ENCODE assay signal across 18 cellular contexts in genomic region chr6:30543824-30544223, GRCh38. TPM values are rescaled to one million over a fixed set of nuclear protein-coding genes. Genes with fewer than 3 reads are reported as not detected.
DNase-seq lines count a peak whose midpoint lies in the region; ATAC-seq and TF ChIP-seq lines count a peak whose summit lies in the region.
"Had no signal": no experiment of that assay in that cellular context is flagged by ENCODE, and none has a peak within 500 bp of the region (broad histone marks: within the 10 kb centered on the region; RNA-seq: fewer than 3 reads in every experiment).

No MANE protein-coding gene starts in this region.

- no peak for DNase-seq in activated naive CD4-positive, alpha-beta T cell treated with anti-CD3 and anti-CD28 coated beads, Interleukin-2, amount 50 U/mL, for 16 hours
- DNase-seq in T-helper 2 cell treated with Interferon-gamma antibody and Interleukin-4, amounts not matched to agents 5 μg/mL and 100 μg/mL, for 36 hours (ENCODE audit: low spot score), result no peak
- DNase-seq in effector memory CD4-positive, alpha-beta T cell, result peak in 2 of 3 donors; percentile 22 to 30
- DNase-seq in upper lobe of right lung (no peak), GM19240 (ENCODE audit: insufficient read length, low spot score) (no peak)
- DNase-seq: activated CD4-positive, CD25-positive, alpha-beta regulatory T cell; COR-L47; dorsolateral prefrontal cortex; GM23248; KBM-7; mucosa of descending colon; NCI-H2081 treated with DMSO at 0.1 percent for 48 hours; occipital lobe; stimulated activated CD4-positive, alpha-beta T cell treated with anti-CD3 and anti-CD28 coated beads, Interleukin-4, amount 100 ng/mL, for 24 hours had no signal

- H3K27me3 Mint-ChIP-seq in activated naive CD4-positive, alpha-beta T cell treated with anti-CD3 and anti-CD28 coated beads, Interleukin-2, amount 50 U/mL, for 24 hours, result no peaks in the 10 kb centered on the region
- no peaks in the 10 kb centered on the region for H3K27me3 Mint-ChIP-seq in T-helper 2 cell treated with Interferon-gamma antibody and Interleukin-4, amounts not matched to agents 5 μg/mL and 100 μg/mL, for 36 hours (ENCODE audit: low read depth)

- H3K36me3 Mint-ChIP-seq in activated naive CD4-positive, alpha-beta T cell treated with anti-CD3 and anti-CD28 coated beads, Interleukin-2, amount 50 U/mL, for 24 hours, result peaks cover 3% of the 10 kb centered on the region
- peaks cover 14% of the 10 kb centered on the region for H3K36me3 Mint-ChIP-seq in T-helper 2 cell treated with Interferon-gamma antibody and Interleukin-4, amounts not matched to agents 5 μg/mL and 100 μg/mL, for 36 hours (ENCODE audit: low read depth)

- H3K27ac Mint-ChIP-seq in activated naive CD4-positive, alpha-beta T cell treated with anti-CD3 and anti-CD28 coated beads, Interleukin-2, amount 50 U/mL, for 24 hours, result peak overlapping the region; percentile 68
- H3K27ac Mint-ChIP-seq in T-helper 2 cell treated with Interferon-gamma antibody and Interleukin-4, amounts not matched to agents 5 μg/mL and 100 μg/mL, for 36 hours, result no peak overlapping the region

- peaks cover 18% of the 10 kb centered on the region for H3K36me3 ChIP-seq in effector memory CD4-positive, alpha-beta T cell (ENCODE audit: control insufficient read depth, insufficient read depth, low read length)
- peaks cover 24% of the 10 kb centered on the region for H3K36me3 ChIP-seq in upper lobe of right lung

- H3K4me3 Mint-ChIP-seq in activated naive CD4-positive, alpha-beta T cell treated with anti-CD3 and anti-CD28 coated beads, Interleukin-2, amount 50 U/mL, for 24 hours, result peak overlapping the region; percentile 65
- peak overlapping the region; percentile 20 for H3K4me3 Mint-ChIP-seq in T-helper 2 cell treated with Interferon-gamma antibody and Interleukin-4, amounts not matched to agents 5 μg/mL and 100 μg/mL, for 36 hours

- ATAC-seq in upper lobe of right lung (no peak), GM19463 (IDR thresholded peaks at IDR 0.05; ENCODE audit: unreplicated experiment) (no peak)
- ATAC-seq: esophagus mucosa had no signal

- peak overlapping the region; percentile 19 for H3K4me3 ChIP-seq in effector memory CD4-positive, alpha-beta T cell (ENCODE audit: insufficient read depth, low read depth, low read length, poor library complexity, severe bottlenecking)
- H3K4me3 ChIP-seq in upper lobe of right lung, result no peak overlapping the region
- H3K4me3 ChIP-seq: dorsolateral prefrontal cortex, GM23248, mucosa of descending colon, suprapubic skin had no signal

- H3K9me3 ChIP-seq in effector memory CD4-positive, alpha-beta T cell (ENCODE audit: control insufficient read depth, low read length), result no peaks in the 10 kb centered on the region
- H3K9me3 ChIP-seq in upper lobe of right lung, result no peaks in the 10 kb centered on the region
- H3K9me3 ChIP-seq: mucosa of descending colon, suprapubic skin had no signal

- peaks cover 29% of the 10 kb centered on the region for H3K4me1 ChIP-seq in effector memory CD4-positive, alpha-beta T cell (ENCODE audit: control insufficient read depth, insufficient read depth, low read length, poor library complexity, severe bottlenecking)
- H3K4me1 ChIP-seq in upper lobe of right lung, result peaks cover 29% of the 10 kb centered on the region

- H3K4me1 Mint-ChIP-seq in activated naive CD4-positive, alpha-beta T cell treated with anti-CD3 and anti-CD28 coated beads, Interleukin-2, amount 50 U/mL, for 24 hours, result peaks cover 38% of the 10 kb centered on the region
- peaks cover 30% of the 10 kb centered on the region for H3K4me1 Mint-ChIP-seq in T-helper 2 cell treated with Interferon-gamma antibody and Interleukin-4, amounts not matched to agents 5 μg/mL and 100 μg/mL, for 36 hours (ENCODE audit: low read depth)

- no peak for TF ChIP-seq CTCF in upper lobe of right lung (IDR thresholded peaks at IDR 0.05)

- no peaks in the 10 kb centered on the region for H3K9me3 Mint-ChIP-seq in activated naive CD4-positive, alpha-beta T cell treated with anti-CD3 and anti-CD28 coated beads, Interleukin-2, amount 50 U/mL, for 24 hours
- H3K9me3 Mint-ChIP-seq in T-helper 2 cell treated with Interferon-gamma antibody and Interleukin-4, amounts not matched to agents 5 μg/mL and 100 μg/mL, for 36 hours, result no peaks in the 10 kb centered on the region

- no peaks in the 10 kb centered on the region for H3K27me3 ChIP-seq in effector memory CD4-positive, alpha-beta T cell (replicated peaks; ENCODE audit: control insufficient read depth, insufficient read depth, low read length, poor library complexity, severe bottlenecking)
- no peaks in the 10 kb centered on the region for H3K27me3 ChIP-seq in upper lobe of right lung
- H3K27me3 ChIP-seq: dorsolateral prefrontal cortex, suprapubic skin had no signal

- peak overlapping the region; percentile 47 for H3K27ac ChIP-seq in effector memory CD4-positive, alpha-beta T cell (ENCODE audit: insufficient read depth, low read length, poor library complexity, severe bottlenecking)
- H3K27ac ChIP-seq in upper lobe of right lung, result peak overlapping the region; percentile 65
- H3K27ac ChIP-seq: GM23248, suprapubic skin had no signal

- intact Hi-C loops in upper lobe of right lung (cut with DNase I), result loop anchor here (5.0 kb wide), 1 partner anchor 62 kb away; no protein-coding TSS in a partner anchor

RNA-seq across cellular contexts. Expression of gene GNL1, which starts 12.5 kb away (rescaled TPM):
- total RNA-seq in upper lobe of right lung, result 54.8 TPM

RNA-seq across cellular contexts. Expression of gene PRR3, which starts 13.3 kb away (rescaled TPM):
- 6.9 TPM for total RNA-seq in upper lobe of right lung

RNA-seq across cellular contexts. Expression of gene ABCF1, which starts 27.4 kb away (rescaled TPM):
- 42.5 TPM for total RNA-seq in upper lobe of right lung

RNA-seq across cellular contexts. Expression of gene HLA-E, which starts 54.5 kb away (rescaled TPM):
- 1,028 TPM for total RNA-seq in upper lobe of right lung

Comparison
In these comparisons a context has a peak if more than half of its experiments do, and no peak if none do; other contexts are left out.
1. DNase-seq: peak in effector memory CD4-positive, alpha-beta T cell (2 of 3); none in activated naive CD4-positive, alpha-beta T cell treated with anti-CD3 and anti-CD28 coated beads, Interleukin-2, amount 50 U/mL, for 16 hours (single experiment), T-helper 2 cell treated with Interferon-gamma antibody and Interleukin-4, amounts not matched to agents 5 μg/mL and 100 μg/mL, for 36 hours (single experiment), upper lobe of right lung (single experiment) and GM19240 (single experiment).